In genomic region chr1:9776685-9777084, GRCh38 we compare ENCODE assay signal across 22 cellular contexts.
"Had no signal": no experiment of that assay in that cellular context is flagged by ENCODE, and none has a peak within 500 bp of the region (broad histone marks: within the 10 kb centered on the region; RNA-seq: fewer than 3 reads in every experiment).

No MANE protein-coding gene starts in this region.

- H3K4me3 Mint-ChIP-seq: activated CD4-positive, alpha-beta memory T cell treated with anti-CD3 and anti-CD28 coated beads for 36 hours; activated CD4-positive, alpha-beta T cell treated with anti-CD3 and anti-CD28 coated beads, Interleukin-2, amount 10 ng/mL, durations not matched to agents 7 days and 5 days; activated naive CD8-positive, alpha-beta T cell treated with anti-CD3 and anti-CD28 coated beads, Interleukin-2, amount 50 U/mL, for 24 hours; T-cell had no signal

- DNase-seq: activated CD4-positive, alpha-beta memory T cell treated with anti-CD3 and anti-CD28 coated beads for 36 hours; activated CD4-positive, alpha-beta T cell treated with anti-CD3 and anti-CD28 coated beads, Interleukin-2, amount 10 ng/mL, durations not matched to agents 7 days and 5 days; activated CD4-positive, CD25-positive, alpha-beta regulatory T cell; activated CD8-positive, alpha-beta memory T cell treated with anti-CD3 and anti-CD28 coated beads for 24 hours; activated naive CD4-positive, alpha-beta T cell; activated naive CD8-positive, alpha-beta T cell treated with anti-CD3 and anti-CD28 coated beads, Interleukin-2, amount 50 U/mL, for 24 hours; activated T-cell treated with anti-CD3 and anti-CD28 coated beads, Interleukin-2, amount 50 U/mL, for 48 hours; amniotic stem cell; Karpas-422; MM.1S; NCI-H1105 treated with DMSO at 0.1 percent for 48 hours; NCI-H1436 treated with DMSO at 0.1 percent for 48 hours; NCI-H187 treated with DMSO at 0.1 percent for 48 hours; NCI-H524; PC-3; SIG-M5; T-cell had no signal

- H3K27ac ChIP-seq: ascending aorta, body of pancreas, VCaP had no signal

- ATAC-seq: activated naive CD4-positive, alpha-beta T cell treated with anti-CD3 and anti-CD28 coated beads, Interleukin-2, amount 50 U/mL, for 72 hours; activated naive CD8-positive, alpha-beta T cell treated with anti-CD3 and anti-CD28 coated beads, Interleukin-2, amount 50 U/mL, for 24 hours; body of pancreas; PC-3; T-cell had no signal

- H3K27ac Mint-ChIP-seq: activated CD4-positive, alpha-beta memory T cell treated with anti-CD3 and anti-CD28 coated beads for 36 hours; activated CD4-positive, alpha-beta T cell treated with anti-CD3 and anti-CD28 coated beads, Interleukin-2, amount 10 ng/mL, durations not matched to agents 7 days and 5 days; activated naive CD4-positive, alpha-beta T cell treated with anti-CD3 and anti-CD28 coated beads, Interleukin-2, amount 50 U/mL, for 72 hours; activated naive CD8-positive, alpha-beta T cell treated with anti-CD3 and anti-CD28 coated beads, Interleukin-2, amount 50 U/mL, for 24 hours; T-cell had no signal

- H3K4me3 ChIP-seq: ascending aorta, body of pancreas had no signal

- H3K27me3 ChIP-seq: ascending aorta, body of pancreas had no signal

- H3K4me1 Mint-ChIP-seq: activated naive CD8-positive, alpha-beta T cell treated with anti-CD3 and anti-CD28 coated beads, Interleukin-2, amount 50 U/mL, for 24 hours had no signal

- H3K4me1 ChIP-seq: ascending aorta, body of pancreas had no signal

- FAIRE-seq: RCC 7860 had no signal

- H3K9me3 Mint-ChIP-seq: activated CD4-positive, alpha-beta memory T cell treated with anti-CD3 and anti-CD28 coated beads for 36 hours; activated CD4-positive, alpha-beta T cell treated with anti-CD3 and anti-CD28 coated beads, Interleukin-2, amount 10 ng/mL, durations not matched to agents 7 days and 5 days; activated naive CD4-positive, alpha-beta T cell treated with anti-CD3 and anti-CD28 coated beads, Interleukin-2, amount 50 U/mL, for 72 hours; activated naive CD8-positive, alpha-beta T cell treated with anti-CD3 and anti-CD28 coated beads, Interleukin-2, amount 50 U/mL, for 24 hours; T-cell had no signal

- H3K9me3 ChIP-seq: ascending aorta, body of pancreas had no signal
